Comparison of ENCODE assay signal across 22 cellular contexts in genomic region chr2:240089306-240089705, GRCh38. TPM values are rescaled to one million over a fixed set of nuclear protein-coding genes. Genes with fewer than 3 reads are reported as not detected.
DNase-seq lines count a peak whose midpoint lies in the region; ATAC-seq and TF ChIP-seq lines count a peak whose summit lies in the region.
"Had no signal": no experiment of that assay in that cellular context is flagged by ENCODE, and none has a peak within 500 bp of the region (broad histone marks: within the 10 kb centered on the region; RNA-seq: fewer than 3 reads in every experiment).

No MANE protein-coding gene starts in this region.

- H2BK5ac ChIP-seq in mesendoderm (ENCODE audit: low read length), result no peak overlapping the region

- H3K27me3 Mint-ChIP-seq in WTC11 (ENCODE audit: low read depth) (peaks cover 8% of the 10 kb centered on the region), endodermal cell (ENCODE audit: insufficient read depth) (no peaks in the 10 kb centered on the region)

- WGBS in endodermal cell (ENCODE audit: insufficient coverage in 1 of 2, insufficient read length in 1 of 2), 2 experiments, result 33 to 70% methylated on average over 4 of the region's 5 CpGs
- no CpG with 5 or more reads among the region's 5 CpGs for WGBS in mesendoderm (ENCODE audit: extremely low coverage, insufficient coverage, low lambda C conversion rate)

- no peak overlapping the region for H3K23ac ChIP-seq in mesendoderm (ENCODE audit: low read length)

- no peak overlapping the region for H3K9ac ChIP-seq in endodermal cell (ENCODE audit: extremely low read depth, low read length, poor library complexity, severe bottlenecking)
- no peak overlapping the region for H3K9ac ChIP-seq in mesendoderm (ENCODE audit: low read length)
- H3K9ac ChIP-seq: BLaER1 treated with 17β-estradiol and CSF1 and Interleukin-3, amounts not matched to agents 10 nM and 100 nM; GM23248 had no signal

- H3K4me3 Mint-ChIP-seq in WTC11 (no peak overlapping the region), endodermal cell (peak overlapping the region; percentile 22)
- H3K4me3 Mint-ChIP-seq: CD14-positive monocyte; CD4-positive, alpha-beta memory T cell; HFFc6 had no signal

- no peak overlapping the region for H2BK120ac ChIP-seq in mesendoderm (ENCODE audit: low read depth, low read length)

- no peak overlapping the region for H4K8ac ChIP-seq in mesendoderm (ENCODE audit: low read depth, low read length)

- H3K56ac ChIP-seq in mesendoderm (ENCODE audit: low read length), result no peak overlapping the region

- peaks cover 52% of the 10 kb centered on the region for H3K9me3 ChIP-seq in endodermal cell (ENCODE audit: control insufficient read depth, low read length)
- H3K9me3 ChIP-seq: BE2C had no signal

- H3K36me3 ChIP-seq in endodermal cell (ENCODE audit: control insufficient read depth, insufficient read depth, low read length) (no peaks in the 10 kb centered on the region), mesendoderm (ENCODE audit: control insufficient read depth, insufficient read depth, low read length) (no peaks in the 10 kb centered on the region)
- H3K36me3 ChIP-seq: BE2C; BLaER1 treated with 17β-estradiol and CSF1 and Interleukin-3, amounts not matched to agents 10 nM and 100 nM; HAP-1 had no signal

- ATAC-seq in WTC11, result peak; percentile 30; the same call in 1 of the 2 replicates
- ATAC-seq in GM19023 (IDR thresholded peaks at IDR 0.05; ENCODE audit: unreplicated experiment), result no peak

- H2AK5ac ChIP-seq in mesendoderm (ENCODE audit: low read length), result no peak overlapping the region

- H3K79me1 ChIP-seq in mesendoderm (ENCODE audit: low read length), result no peaks in the 10 kb centered on the region

- CTCF ChIA-PET in WTC11 (lab: Charles Lee), result interaction anchor here (0.9 kb wide), 1 partner anchor 28 kb away, joined by 3 read pairs; no protein-coding TSS in a partner anchor

- H3K18ac ChIP-seq in mesendoderm (ENCODE audit: low read length), result no peak overlapping the region

- no peak for DNase-seq in WTC11 (ENCODE audit: low spot score)
- peak; percentile 77 for DNase-seq in endodermal cell
- DNase-seq in mesendoderm, result peak; percentile 87
- DNase-seq in NOMO-1 treated with DMSO at 0.1 percent for 48 hours (lab: John Stamatoyannopoulos, UW; ENCODE audit: unreplicated experiment), result no peak
- no peak for DNase-seq in Ammon's horn (ENCODE audit: low spot score)
- DNase-seq: BE2C; Calu3; CD4-positive, alpha-beta memory T cell; COR-L47; DMS53; DMS79 treated with DMSO at 0.1 percent for 48 hours; GF-D8; GM23248; HFFc6 had no signal

- no peak overlapping the region for H4K5ac ChIP-seq in mesendoderm (ENCODE audit: low read length)

- H3K4me2 ChIP-seq in mesendoderm (ENCODE audit: low read length), result no peak overlapping the region
- H3K4me2 ChIP-seq: BLaER1 treated with 17β-estradiol and CSF1 and Interleukin-3, amounts not matched to agents 10 nM and 100 nM had no signal

- H3K4me1 Mint-ChIP-seq in WTC11 (peaks cover 13% of the 10 kb centered on the region), endodermal cell (peaks cover 13% of the 10 kb centered on the region)
- H3K4me1 Mint-ChIP-seq: CD14-positive monocyte; CD4-positive, alpha-beta memory T cell had no signal

- POLR2A ChIA-PET in WTC11 (lab: Charles Lee), result no interaction called here

- H3K36me3 Mint-ChIP-seq in WTC11, result peaks cover 15% of the 10 kb centered on the region
- H3K36me3 Mint-ChIP-seq in endodermal cell (ENCODE audit: low read depth), result peaks cover 9% of the 10 kb centered on the region
- H3K36me3 Mint-ChIP-seq: CD14-positive monocyte had no signal

- H3K4me3 ChIP-seq in endodermal cell (ENCODE audit: low read length) (peak overlapping the region; percentile 59), mesendoderm (ENCODE audit: low read length) (no peak overlapping the region)
- H3K4me3 ChIP-seq: BLaER1 treated with 17β-estradiol and CSF1 and Interleukin-3, amounts not matched to agents 10 nM and 100 nM; GM23248; HAP-1 had no signal

- H3K4ac ChIP-seq in mesendoderm (ENCODE audit: low read depth, low read length), result no peak overlapping the region

- H3K9me3 Mint-ChIP-seq in WTC11 (peaks cover 39% of the 10 kb centered on the region), endodermal cell (peaks cover 41% of the 10 kb centered on the region)

- TF ChIP-seq CTCF in WTC11 (IDR thresholded peaks at IDR 0.05) (no peak), endodermal cell (conservative IDR thresholded peaks at IDR 0.05) (no peak)

- no peaks in the 10 kb centered on the region for H3K79me2 ChIP-seq in mesendoderm (ENCODE audit: control insufficient read depth, insufficient read depth, low read length)

- no peak overlapping the region for H2BK15ac ChIP-seq in mesendoderm (replicated peaks; ENCODE audit: low read depth)

- H3K4me1 ChIP-seq in endodermal cell (ENCODE audit: control insufficient read depth, insufficient read depth, low read length) (no peaks in the 10 kb centered on the region), mesendoderm (ENCODE audit: control insufficient read depth, low read depth, low read length) (peaks cover 3% of the 10 kb centered on the region)
- H3K4me1 ChIP-seq: BE2C; BLaER1 treated with 17β-estradiol and CSF1 and Interleukin-3, amounts not matched to agents 10 nM and 100 nM; HAP-1 had no signal

- H3K27me3 ChIP-seq in endodermal cell (ENCODE audit: control insufficient read depth, insufficient read depth, low read length, poor library complexity, severe bottlenecking) (no peaks in the 10 kb centered on the region), mesendoderm (ENCODE audit: insufficient read depth, low read length, poor library complexity) (no peaks in the 10 kb centered on the region)
- H3K27me3 ChIP-seq: BLaER1 treated with 17β-estradiol and CSF1 and Interleukin-3, amounts not matched to agents 10 nM and 100 nM had no signal

- H3K27ac Mint-ChIP-seq in WTC11, result no peak overlapping the region
- H3K27ac Mint-ChIP-seq in endodermal cell, result peak overlapping the region; percentile 64
- H3K27ac Mint-ChIP-seq: CD14-positive monocyte; CD4-positive, alpha-beta memory T cell; HFFc6 had no signal

- H3K27ac ChIP-seq in endodermal cell (ENCODE audit: low read depth, low read length) (no peak overlapping the region), mesendoderm (ENCODE audit: low read depth, low read length) (peak overlapping the region; percentile 43)
- H3K27ac ChIP-seq: BLaER1 treated with 17β-estradiol and CSF1 and Interleukin-3, amounts not matched to agents 10 nM and 100 nM; GM23248 had no signal

TF ChIP-seq in WTC11, 78 proteins besides CTCF, POLR2A, EP300 and RAD21:
- no peak for TF ChIP-seq E2F5 (CRISPR knock-in tag; IDR thresholded peaks at IDR 0.05)
- TF ChIP-seq MLX (CRISPR knock-in tag; IDR thresholded peaks at IDR 0.05), result no peak
- TF ChIP-seq TEAD4 (CRISPR knock-in tag; IDR thresholded peaks at IDR 0.05), result no peak
- no peak for TF ChIP-seq ZBTB43 (CRISPR knock-in tag; IDR thresholded peaks at IDR 0.05)
- TF ChIP-seq USF2 (CRISPR knock-in tag; IDR thresholded peaks at IDR 0.05), result no peak

RNA-seq across cellular contexts. Expression of gene OR6B3, which starts 36.0 kb away (rescaled TPM):
- total RNA-seq in WTC11 (2021), result not detected in 3 replicates
- total RNA-seq in endodermal cell, result not detected
- polyA plus RNA-seq in endodermal cell (2013, experiment 1 of 2), result not detected
- polyA plus RNA-seq in endodermal cell (2013, experiment 2 of 2), result not detected
- polyA plus RNA-seq in mesendoderm (2013, experiment 1 of 2), result not detected
- polyA plus RNA-seq in mesendoderm (2013, experiment 2 of 2), result not detected
- total RNA-seq: A172; A673; Calu3; CD4-positive, alpha-beta memory T cell; Daoy; G401; GM23248; HFFc6 had no signal
- polyA plus RNA-seq: CD14-positive monocyte; CD4-positive, alpha-beta memory T cell; GM23248 had no signal

RNA-seq across cellular contexts. Expression of gene COPS9, which starts 46.8 kb away (rescaled TPM):
- 140 to 142 TPM (median 141 TPM) in 3 replicates for total RNA-seq in WTC11 (2021)
- total RNA-seq in endodermal cell, result 100 to 1,000 TPM; 151 to 161 TPM
- polyA plus RNA-seq in endodermal cell (2013, experiment 1 of 2), result 175 TPM
- 183 TPM for polyA plus RNA-seq in endodermal cell (2013, experiment 2 of 2)
- polyA plus RNA-seq in mesendoderm (2013, experiment 1 of 2), result 303 TPM
- polyA plus RNA-seq in mesendoderm (2013, experiment 2 of 2), result 290 TPM

RNA-seq across cellular contexts. Expression of gene OTOS, which starts 51.2 kb away (rescaled TPM):
- total RNA-seq in WTC11 (2021) (not detected in 3 replicates), endodermal cell (not detected)
- not detected for polyA plus RNA-seq in endodermal cell (2013, experiment 1 of 2)
- polyA plus RNA-seq in endodermal cell (2013, experiment 2 of 2), result not detected
- not detected for polyA plus RNA-seq in mesendoderm (2013, experiment 1 of 2)
- polyA plus RNA-seq in mesendoderm (2013, experiment 2 of 2), result not detected
- total RNA-seq: A172; A673; Calu3; CD4-positive, alpha-beta memory T cell; G401; GM23248 had no signal
- polyA plus RNA-seq: CD14-positive monocyte; CD4-positive, alpha-beta memory T cell; GM23248 had no signal

RNA-seq across cellular contexts. Expression of gene OR6B2, which starts 59.1 kb away (rescaled TPM):
- total RNA-seq in WTC11 (2021) (not detected in 3 replicates), endodermal cell (not detected)
- not detected for polyA plus RNA-seq in endodermal cell (2013, experiment 1 of 2)
- polyA plus RNA-seq in endodermal cell (2013, experiment 2 of 2), result not detected
- polyA plus RNA-seq in mesendoderm (2013, experiment 1 of 2), result 0.03 TPM
- polyA plus RNA-seq in mesendoderm (2013, experiment 2 of 2), result 0.06 TPM
- total RNA-seq: A172; A673; Calu3; CD4-positive, alpha-beta memory T cell; Daoy; G401; GM23248; HFFc6 had no signal
- polyA plus RNA-seq: CD14-positive monocyte; CD4-positive, alpha-beta memory T cell; GM23248 had no signal

Comparison
In these comparisons a context has a peak if more than half of its experiments do, and no peak if none do; other contexts are left out.
1. DNase-seq: peak in endodermal cell (single experiment) and mesendoderm (single experiment); none in WTC11 (single experiment), NOMO-1 treated with DMSO at 0.1 percent for 48 hours (single experiment) and Ammon's horn (single experiment).